ENCODE assay signal across 1 cellular context in the genomic region with DNA sequence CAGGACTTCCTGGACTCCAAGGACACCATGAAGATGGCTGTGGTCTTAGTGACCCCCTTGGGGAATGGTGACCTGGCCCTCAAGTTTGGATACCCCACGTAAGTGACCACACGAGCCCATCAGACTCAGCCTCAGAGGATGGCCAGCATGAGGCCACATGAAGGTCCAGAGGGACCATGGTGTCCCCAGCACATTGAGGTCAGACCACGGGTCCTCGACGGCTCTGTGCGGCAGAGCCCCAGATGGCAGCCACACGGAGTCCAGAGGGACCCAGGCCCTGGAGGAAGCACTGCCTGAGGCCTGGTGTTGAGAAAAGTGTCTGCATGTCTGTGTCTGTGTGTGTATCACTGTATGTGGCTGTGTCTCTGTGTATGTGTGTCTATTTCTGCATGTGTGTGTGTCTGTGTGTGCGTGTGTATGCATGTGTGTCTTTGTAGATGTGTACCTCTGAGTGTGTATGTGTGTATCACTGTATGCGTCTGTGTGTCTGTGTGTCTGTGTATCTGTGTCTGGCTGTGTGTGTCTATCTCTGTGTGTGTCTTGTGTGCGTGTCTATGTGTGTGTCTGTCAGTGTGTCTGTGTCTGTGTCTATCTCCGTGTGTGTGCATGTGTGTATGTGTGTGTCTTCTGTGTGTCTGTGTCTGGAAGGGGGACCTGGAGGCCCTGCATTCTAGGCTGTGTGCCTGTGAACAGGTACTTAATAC.
TF ChIP-seq lines count a peak whose summit lies in the region.

No MANE protein-coding gene starts in this region.

TF ChIP-seq in WTC11, 78 proteins besides CTCF, POLR2A, EP300 and RAD21 (continued from another document):
- TF ChIP-seq, protein P1, sequence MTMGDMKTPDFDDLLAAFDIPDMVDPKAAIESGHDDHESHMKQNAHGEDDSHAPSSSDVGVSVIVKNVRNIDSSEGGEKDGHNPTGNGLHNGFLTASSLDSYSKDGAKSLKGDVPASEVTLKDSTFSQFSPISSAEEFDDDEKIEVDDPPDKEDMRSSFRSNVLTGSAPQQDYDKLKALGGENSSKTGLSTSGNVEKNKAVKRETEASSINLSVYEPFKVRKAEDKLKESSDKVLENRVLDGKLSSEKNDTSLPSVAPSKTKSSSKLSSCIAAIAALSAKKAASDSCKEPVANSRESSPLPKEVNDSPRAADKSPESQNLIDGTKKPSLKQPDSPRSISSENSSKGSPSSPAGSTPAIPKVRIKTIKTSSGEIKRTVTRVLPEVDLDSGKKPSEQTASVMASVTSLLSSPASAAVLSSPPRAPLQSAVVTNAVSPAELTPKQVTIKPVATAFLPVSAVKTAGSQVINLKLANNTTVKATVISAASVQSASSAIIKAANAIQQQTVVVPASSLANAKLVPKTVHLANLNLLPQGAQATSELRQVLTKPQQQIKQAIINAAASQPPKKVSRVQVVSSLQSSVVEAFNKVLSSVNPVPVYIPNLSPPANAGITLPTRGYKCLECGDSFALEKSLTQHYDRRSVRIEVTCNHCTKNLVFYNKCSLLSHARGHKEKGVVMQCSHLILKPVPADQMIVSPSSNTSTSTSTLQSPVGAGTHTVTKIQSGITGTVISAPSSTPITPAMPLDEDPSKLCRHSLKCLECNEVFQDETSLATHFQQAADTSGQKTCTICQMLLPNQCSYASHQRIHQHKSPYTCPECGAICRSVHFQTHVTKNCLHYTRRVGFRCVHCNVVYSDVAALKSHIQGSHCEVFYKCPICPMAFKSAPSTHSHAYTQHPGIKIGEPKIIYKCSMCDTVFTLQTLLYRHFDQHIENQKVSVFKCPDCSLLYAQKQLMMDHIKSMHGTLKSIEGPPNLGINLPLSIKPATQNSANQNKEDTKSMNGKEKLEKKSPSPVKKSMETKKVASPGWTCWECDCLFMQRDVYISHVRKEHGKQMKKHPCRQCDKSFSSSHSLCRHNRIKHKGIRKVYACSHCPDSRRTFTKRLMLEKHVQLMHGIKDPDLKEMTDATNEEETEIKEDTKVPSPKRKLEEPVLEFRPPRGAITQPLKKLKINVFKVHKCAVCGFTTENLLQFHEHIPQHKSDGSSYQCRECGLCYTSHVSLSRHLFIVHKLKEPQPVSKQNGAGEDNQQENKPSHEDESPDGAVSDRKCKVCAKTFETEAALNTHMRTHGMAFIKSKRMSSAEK (CRISPR knock-in tag; IDR thresholded peaks at IDR 0.05; ENCODE audit: borderline replicate concordance), result no peak
- TF ChIP-seq, protein P2, sequence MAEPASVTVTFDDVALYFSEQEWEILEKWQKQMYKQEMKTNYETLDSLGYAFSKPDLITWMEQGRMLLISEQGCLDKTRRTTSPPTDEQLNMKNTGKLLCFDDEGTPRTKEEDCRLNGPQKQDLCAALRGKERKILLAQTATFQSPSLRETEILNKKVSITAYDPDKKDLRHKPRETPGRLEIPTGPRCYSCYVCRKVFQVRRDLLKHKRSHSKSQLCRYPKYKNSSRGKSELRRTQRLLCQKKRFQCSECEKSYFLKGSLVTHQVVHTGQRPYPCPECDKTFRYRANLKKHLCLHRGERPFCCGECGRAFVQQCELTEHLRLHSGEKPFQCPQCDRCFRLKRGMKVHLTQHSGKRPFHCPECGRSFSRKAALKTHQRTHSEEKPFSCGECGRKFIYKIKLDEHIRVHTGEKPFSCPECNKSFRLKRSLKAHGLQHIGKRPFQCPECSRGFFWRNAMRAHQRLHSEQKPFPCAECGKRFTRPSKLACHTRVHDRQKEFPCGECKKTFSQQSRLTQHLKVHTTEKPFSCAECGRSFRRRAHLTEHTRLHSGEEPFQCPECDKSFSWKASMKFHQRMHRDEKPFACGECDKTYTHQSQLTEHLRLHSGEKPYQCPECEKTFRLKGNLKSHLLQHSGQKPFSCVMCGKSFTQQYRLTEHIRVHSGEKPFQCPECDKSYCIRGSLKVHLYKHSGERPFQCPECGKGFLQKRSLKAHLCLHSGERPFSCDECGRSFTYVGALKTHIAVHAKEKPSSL (CRISPR knock-in tag; conservative IDR thresholded peaks at IDR 0.05), result no peak
- TF ChIP-seq, protein P3, sequence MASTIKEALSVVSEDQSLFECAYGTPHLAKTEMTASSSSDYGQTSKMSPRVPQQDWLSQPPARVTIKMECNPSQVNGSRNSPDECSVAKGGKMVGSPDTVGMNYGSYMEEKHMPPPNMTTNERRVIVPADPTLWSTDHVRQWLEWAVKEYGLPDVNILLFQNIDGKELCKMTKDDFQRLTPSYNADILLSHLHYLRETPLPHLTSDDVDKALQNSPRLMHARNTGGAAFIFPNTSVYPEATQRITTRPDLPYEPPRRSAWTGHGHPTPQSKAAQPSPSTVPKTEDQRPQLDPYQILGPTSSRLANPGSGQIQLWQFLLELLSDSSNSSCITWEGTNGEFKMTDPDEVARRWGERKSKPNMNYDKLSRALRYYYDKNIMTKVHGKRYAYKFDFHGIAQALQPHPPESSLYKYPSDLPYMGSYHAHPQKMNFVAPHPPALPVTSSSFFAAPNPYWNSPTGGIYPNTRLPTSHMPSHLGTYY (CRISPR knock-in tag; IDR thresholded peaks at IDR 0.05), result no peak
- TF ChIP-seq NR2C2 (CRISPR knock-in tag; IDR thresholded peaks at IDR 0.05) (no peak), ZNF416 (CRISPR knock-in tag; IDR thresholded peaks at IDR 0.05) (no peak), PRRX2 (CRISPR knock-in tag; IDR thresholded peaks at IDR 0.05) (no peak), TCF7 (CRISPR knock-in tag; IDR thresholded peaks at IDR 0.05; ENCODE audit: low read depth) (no peak), NR1H2 (CRISPR knock-in tag; IDR thresholded peaks at IDR 0.05) (no peak), ZNF263 (CRISPR knock-in tag; IDR thresholded peaks at IDR 0.05; ENCODE audit: low read depth) (no peak), CBFB (CRISPR knock-in tag; IDR thresholded peaks at IDR 0.05; ENCODE audit: low read depth) (no peak), ZNF232 (CRISPR knock-in tag; IDR thresholded peaks at IDR 0.05) (no peak)
- TF ChIP-seq, protein P4, sequence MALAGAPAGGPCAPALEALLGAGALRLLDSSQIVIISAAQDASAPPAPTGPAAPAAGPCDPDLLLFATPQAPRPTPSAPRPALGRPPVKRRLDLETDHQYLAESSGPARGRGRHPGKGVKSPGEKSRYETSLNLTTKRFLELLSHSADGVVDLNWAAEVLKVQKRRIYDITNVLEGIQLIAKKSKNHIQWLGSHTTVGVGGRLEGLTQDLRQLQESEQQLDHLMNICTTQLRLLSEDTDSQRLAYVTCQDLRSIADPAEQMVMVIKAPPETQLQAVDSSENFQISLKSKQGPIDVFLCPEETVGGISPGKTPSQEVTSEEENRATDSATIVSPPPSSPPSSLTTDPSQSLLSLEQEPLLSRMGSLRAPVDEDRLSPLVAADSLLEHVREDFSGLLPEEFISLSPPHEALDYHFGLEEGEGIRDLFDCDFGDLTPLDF (CRISPR knock-in tag; IDR thresholded peaks at IDR 0.05), result no peak
- TF ChIP-seq, protein P5, sequence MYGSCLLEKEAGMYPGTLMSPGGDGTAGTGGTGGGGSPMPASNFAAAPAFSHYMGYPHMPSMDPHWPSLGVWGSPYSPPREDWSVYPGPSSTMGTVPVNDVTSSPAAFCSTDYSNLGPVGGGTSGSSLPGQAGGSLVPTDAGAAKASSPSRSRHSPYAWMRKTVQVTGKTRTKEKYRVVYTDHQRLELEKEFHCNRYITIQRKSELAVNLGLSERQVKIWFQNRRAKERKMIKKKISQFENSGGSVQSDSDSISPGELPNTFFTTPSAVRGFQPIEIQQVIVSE (CRISPR knock-in tag; IDR thresholded peaks at IDR 0.05; ENCODE audit: borderline replicate concordance), result no peak
- TF ChIP-seq, protein P6, sequence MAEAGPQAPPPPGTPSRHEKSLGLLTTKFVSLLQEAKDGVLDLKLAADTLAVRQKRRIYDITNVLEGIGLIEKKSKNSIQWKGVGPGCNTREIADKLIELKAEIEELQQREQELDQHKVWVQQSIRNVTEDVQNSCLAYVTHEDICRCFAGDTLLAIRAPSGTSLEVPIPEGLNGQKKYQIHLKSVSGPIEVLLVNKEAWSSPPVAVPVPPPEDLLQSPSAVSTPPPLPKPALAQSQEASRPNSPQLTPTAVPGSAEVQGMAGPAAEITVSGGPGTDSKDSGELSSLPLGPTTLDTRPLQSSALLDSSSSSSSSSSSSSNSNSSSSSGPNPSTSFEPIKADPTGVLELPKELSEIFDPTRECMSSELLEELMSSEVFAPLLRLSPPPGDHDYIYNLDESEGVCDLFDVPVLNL (CRISPR knock-in tag; IDR thresholded peaks at IDR 0.05; ENCODE audit: borderline replicate concordance, low read depth), result no peak
- TF ChIP-seq, protein P7, sequence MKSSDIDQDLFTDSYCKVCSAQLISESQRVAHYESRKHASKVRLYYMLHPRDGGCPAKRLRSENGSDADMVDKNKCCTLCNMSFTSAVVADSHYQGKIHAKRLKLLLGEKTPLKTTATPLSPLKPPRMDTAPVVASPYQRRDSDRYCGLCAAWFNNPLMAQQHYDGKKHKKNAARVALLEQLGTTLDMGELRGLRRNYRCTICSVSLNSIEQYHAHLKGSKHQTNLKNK (CRISPR knock-in tag; IDR thresholded peaks at IDR 0.05), result no peak
- TF ChIP-seq, protein P8, sequence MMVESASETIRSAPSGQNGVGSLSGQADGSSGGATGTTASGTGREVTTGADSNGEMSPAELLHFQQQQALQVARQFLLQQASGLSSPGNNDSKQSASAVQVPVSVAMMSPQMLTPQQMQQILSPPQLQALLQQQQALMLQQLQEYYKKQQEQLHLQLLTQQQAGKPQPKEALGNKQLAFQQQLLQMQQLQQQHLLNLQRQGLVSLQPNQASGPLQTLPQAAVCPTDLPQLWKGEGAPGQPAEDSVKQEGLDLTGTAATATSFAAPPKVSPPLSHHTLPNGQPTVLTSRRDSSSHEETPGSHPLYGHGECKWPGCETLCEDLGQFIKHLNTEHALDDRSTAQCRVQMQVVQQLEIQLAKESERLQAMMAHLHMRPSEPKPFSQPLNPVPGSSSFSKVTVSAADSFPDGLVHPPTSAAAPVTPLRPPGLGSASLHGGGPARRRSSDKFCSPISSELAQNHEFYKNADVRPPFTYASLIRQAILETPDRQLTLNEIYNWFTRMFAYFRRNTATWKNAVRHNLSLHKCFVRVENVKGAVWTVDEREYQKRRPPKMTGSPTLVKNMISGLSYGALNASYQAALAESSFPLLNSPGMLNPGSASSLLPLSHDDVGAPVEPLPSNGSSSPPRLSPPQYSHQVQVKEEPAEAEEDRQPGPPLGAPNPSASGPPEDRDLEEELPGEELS (CRISPR knock-in tag; IDR thresholded peaks at IDR 0.05), result no peak
- TF ChIP-seq, protein P9, sequence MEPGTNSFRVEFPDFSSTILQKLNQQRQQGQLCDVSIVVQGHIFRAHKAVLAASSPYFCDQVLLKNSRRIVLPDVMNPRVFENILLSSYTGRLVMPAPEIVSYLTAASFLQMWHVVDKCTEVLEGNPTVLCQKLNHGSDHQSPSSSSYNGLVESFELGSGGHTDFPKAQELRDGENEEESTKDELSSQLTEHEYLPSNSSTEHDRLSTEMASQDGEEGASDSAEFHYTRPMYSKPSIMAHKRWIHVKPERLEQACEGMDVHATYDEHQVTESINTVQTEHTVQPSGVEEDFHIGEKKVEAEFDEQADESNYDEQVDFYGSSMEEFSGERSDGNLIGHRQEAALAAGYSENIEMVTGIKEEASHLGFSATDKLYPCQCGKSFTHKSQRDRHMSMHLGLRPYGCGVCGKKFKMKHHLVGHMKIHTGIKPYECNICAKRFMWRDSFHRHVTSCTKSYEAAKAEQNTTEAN (CRISPR knock-in tag; IDR thresholded peaks at IDR 0.05), result no peak
